Comparison of ENCODE assay signal across 1 cellular context in genomic region chr16:57447142-57447962, GRCh38.
TF ChIP-seq lines count a peak whose summit lies in the region.

Gene CIAPIN1, minus strand, starts transcription at chr16:57447385. Its CDS starts 6,457 bp downstream, at chr16:57440928.
Gene COQ9, plus strand, starts transcription at chr16:57447479. Its CDS starts 27 bp downstream, at chr16:57447506.

TF ChIP-seq in A549, 52 proteins besides CTCF, POLR2A, EP300 and RAD21 (continued from another document):
- TF ChIP-seq CHD2 (IDR thresholded peaks at IDR 0.05; ENCODE audit: low read length, partially characterized antibody) (peak; percentile 99), PBX3 (IDR thresholded peaks at IDR 0.05) (peak; percentile 30; the same call in 1 of the 2 replicates), ATOH8 (CRISPR knock-in tag; IDR thresholded peaks at IDR 0.05; ENCODE audit: low read depth) (no peak), NFE2L2 (conservative IDR thresholded peaks at IDR 0.05; ENCODE audit: low read length) (no peak), HOXB13 (CRISPR knock-in tag; IDR thresholded peaks at IDR 0.05; ENCODE audit: low read depth) (no peak), BCL3 (IDR thresholded peaks at IDR 0.05) (peak; percentile 88; the same call in 2 of the 3 replicates), JUN (IDR thresholded peaks at IDR 0.05) (peak; percentile 60 to 97), MAX (IDR thresholded peaks at IDR 0.05) (peak; percentile 87)
